Comparison of ENCODE assay signal across 1 cellular context in genomic region chr1:1470626-1471388, GRCh38.
TF ChIP-seq lines count a peak whose summit lies in the region.

No MANE protein-coding gene starts in this region.

TF ChIP-seq in K562, 482 proteins besides CTCF, POLR2A, EP300 and RAD21 (continues in another document):
- TF ChIP-seq GMEB1 (CRISPR knock-in tag; IDR thresholded peaks at IDR 0.05) (no peak), HSF4 (CRISPR knock-in tag; IDR thresholded peaks at IDR 0.05; ENCODE audit: borderline replicate concordance) (no peak), JUN (IDR thresholded peaks at IDR 0.05; ENCODE audit: borderline replicate concordance, low read depth, low read length) (no peak), JUN (CRISPR knock-in tag; IDR thresholded peaks at IDR 0.05; ENCODE audit: borderline replicate concordance) (no peak), SMARCB1 (IDR thresholded peaks at IDR 0.05; ENCODE audit: insufficient read length, low read depth) (no peak), HLTF (IDR thresholded peaks at IDR 0.05) (no peak), TSC22D4 (tag; IDR thresholded peaks at IDR 0.05) (no peak), FOXP1 (CRISPR knock-in tag; IDR thresholded peaks at IDR 0.05) (no peak), ZNF316 (IDR thresholded peaks at IDR 0.05) (no peak), NR0B1 (IDR thresholded peaks at IDR 0.05; ENCODE audit: partially characterized antibody) (no peak), ZNF143 (CRISPR knock-in tag; IDR thresholded peaks at IDR 0.05) (no peak), SOX6 (IDR thresholded peaks at IDR 0.05) (no peak), FIP1L1 (IDR thresholded peaks at IDR 0.05; ENCODE audit: low read depth, low read length, poor library complexity, severe bottlenecking) (no peak), THRA (IDR thresholded peaks at IDR 0.05) (no peak), GTF3C2 (IDR thresholded peaks at IDR 0.05; ENCODE audit: borderline replicate concordance, extremely low read depth, insufficient read length) (no peak), ZKSCAN1 (IDR thresholded peaks at IDR 0.05; ENCODE audit: low read depth, low read length) (no peak), HMG20A (CRISPR knock-in tag; conservative IDR thresholded peaks at IDR 0.05) (no peak), FOXK2 (conservative IDR thresholded peaks at IDR 0.05 in 1 of 2, IDR thresholded peaks at IDR 0.05 in 1 of 2; ENCODE audit: low read depth in 2 of 2) (0 out of 4 replicates have a peak, but pooled peaks of 1 of the 2 experiments have one; percentile 28), TOE1 (IDR thresholded peaks at IDR 0.05; ENCODE audit: borderline replicate concordance) (no peak), TOE1 (CRISPR knock-in tag; IDR thresholded peaks at IDR 0.05; ENCODE audit: borderline replicate concordance, low read depth) (0 out of 2 replicates have a peak, but pooled peaks have one; percentile 36), SAP30 (IDR thresholded peaks at IDR 0.05; ENCODE audit: borderline replicate concordance, insufficient read depth, low read depth, low read length, poor library complexity, severe bottlenecking) (no peak), PTRF (tag; IDR thresholded peaks at IDR 0.05) (no peak), FOXM1 (IDR thresholded peaks at IDR 0.05; ENCODE audit: low read depth) (no peak), FOXM1 (CRISPR knock-in tag; IDR thresholded peaks at IDR 0.05; ENCODE audit: low read depth) (no peak), RAD51 (IDR thresholded peaks at IDR 0.05; ENCODE audit: borderline replicate concordance, low read depth) (no peak), HOXB6 (CRISPR knock-in tag; IDR thresholded peaks at IDR 0.05; ENCODE audit: borderline replicate concordance) (no peak), TEAD4 (IDR thresholded peaks at IDR 0.05; ENCODE audit: low read length) (no peak), TEAD4 (CRISPR knock-in tag; IDR thresholded peaks at IDR 0.05; ENCODE audit: borderline replicate concordance) (no peak), ZNF140 (CRISPR knock-in tag; IDR thresholded peaks at IDR 0.05) (no peak), BMI1 (IDR thresholded peaks at IDR 0.05; ENCODE audit: low read length) (no peak), PPARD (CRISPR knock-in tag; IDR thresholded peaks at IDR 0.05) (no peak), TAF7 (tag; IDR thresholded peaks at IDR 0.05) (0 out of 2 replicates have a peak, but pooled peaks have one; percentile 37), HDAC3 (IDR thresholded peaks at IDR 0.05; ENCODE audit: borderline replicate concordance, partially characterized antibody) (no peak), ZNF79 (CRISPR knock-in tag; IDR thresholded peaks at IDR 0.05; ENCODE audit: low read depth) (no peak), CBX1 (IDR thresholded peaks at IDR 0.05; ENCODE audit: low read depth) (no peak), DPF2 (IDR thresholded peaks at IDR 0.05) (peak; percentile 40), NR2C1 (IDR thresholded peaks at IDR 0.05) (no peak), NR2C1 (tag; IDR thresholded peaks at IDR 0.05) (no peak), HDAC8 (tag; IDR thresholded peaks at IDR 0.05) (no peak), ZNF253 (CRISPR knock-in tag; conservative IDR thresholded peaks at IDR 0.05) (no peak), SRSF3 (IDR thresholded peaks at IDR 0.05; ENCODE audit: insufficient read depth, low read length) (no peak), TBL1XR1 (IDR thresholded peaks at IDR 0.05; ENCODE audit: low read length in 2 of 2) (no peak), ESRRB (CRISPR knock-in tag; IDR thresholded peaks at IDR 0.05; ENCODE audit: borderline replicate concordance) (no peak), FOSL1 (tag; conservative IDR thresholded peaks at IDR 0.05) (no peak), SIN3A (IDR thresholded peaks at IDR 0.05; ENCODE audit: borderline replicate concordance in 2 of 2, control insufficient read depth in 1 of 2, low read depth in 2 of 2, low read length in 2 of 2) (peak in 1 of 2 experiments; percentile 29; a peak in 1 of 4 replicates), ZNF217 (CRISPR knock-in tag; IDR thresholded peaks at IDR 0.05) (no peak), ZBTB9 (CRISPR knock-in tag; IDR thresholded peaks at IDR 0.05) (no peak), ZNF507 (tag; conservative IDR thresholded peaks at IDR 0.05) (no peak), ZFP30 (CRISPR knock-in tag; IDR thresholded peaks at IDR 0.05; ENCODE audit: borderline replicate concordance) (no peak)
- TF ChIP-seq, protein P1, sequence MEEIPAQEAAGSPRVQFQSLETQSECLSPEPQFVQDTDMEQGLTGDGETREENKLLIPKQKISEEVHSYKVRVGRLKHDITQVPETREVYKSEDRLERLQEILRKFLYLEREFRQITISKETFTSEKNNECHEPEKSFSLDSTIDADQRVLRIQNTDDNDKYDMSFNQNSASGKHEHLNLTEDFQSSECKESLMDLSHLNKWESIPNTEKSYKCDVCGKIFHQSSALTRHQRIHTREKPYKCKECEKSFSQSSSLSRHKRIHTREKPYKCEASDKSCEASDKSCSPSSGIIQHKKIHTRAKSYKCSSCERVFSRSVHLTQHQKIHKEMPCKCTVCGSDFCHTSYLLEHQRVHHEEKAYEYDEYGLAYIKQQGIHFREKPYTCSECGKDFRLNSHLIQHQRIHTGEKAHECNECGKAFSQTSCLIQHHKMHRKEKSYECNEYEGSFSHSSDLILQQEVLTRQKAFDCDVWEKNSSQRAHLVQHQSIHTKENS (CRISPR knock-in tag; IDR thresholded peaks at IDR 0.05), result no peak
- TF ChIP-seq, protein P2, sequence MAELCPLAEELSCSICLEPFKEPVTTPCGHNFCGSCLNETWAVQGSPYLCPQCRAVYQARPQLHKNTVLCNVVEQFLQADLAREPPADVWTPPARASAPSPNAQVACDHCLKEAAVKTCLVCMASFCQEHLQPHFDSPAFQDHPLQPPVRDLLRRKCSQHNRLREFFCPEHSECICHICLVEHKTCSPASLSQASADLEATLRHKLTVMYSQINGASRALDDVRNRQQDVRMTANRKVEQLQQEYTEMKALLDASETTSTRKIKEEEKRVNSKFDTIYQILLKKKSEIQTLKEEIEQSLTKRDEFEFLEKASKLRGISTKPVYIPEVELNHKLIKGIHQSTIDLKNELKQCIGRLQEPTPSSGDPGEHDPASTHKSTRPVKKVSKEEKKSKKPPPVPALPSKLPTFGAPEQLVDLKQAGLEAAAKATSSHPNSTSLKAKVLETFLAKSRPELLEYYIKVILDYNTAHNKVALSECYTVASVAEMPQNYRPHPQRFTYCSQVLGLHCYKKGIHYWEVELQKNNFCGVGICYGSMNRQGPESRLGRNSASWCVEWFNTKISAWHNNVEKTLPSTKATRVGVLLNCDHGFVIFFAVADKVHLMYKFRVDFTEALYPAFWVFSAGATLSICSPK (IDR thresholded peaks at IDR 0.05; ENCODE audit: borderline replicate concordance), result no peak
- TF ChIP-seq, protein P3, sequence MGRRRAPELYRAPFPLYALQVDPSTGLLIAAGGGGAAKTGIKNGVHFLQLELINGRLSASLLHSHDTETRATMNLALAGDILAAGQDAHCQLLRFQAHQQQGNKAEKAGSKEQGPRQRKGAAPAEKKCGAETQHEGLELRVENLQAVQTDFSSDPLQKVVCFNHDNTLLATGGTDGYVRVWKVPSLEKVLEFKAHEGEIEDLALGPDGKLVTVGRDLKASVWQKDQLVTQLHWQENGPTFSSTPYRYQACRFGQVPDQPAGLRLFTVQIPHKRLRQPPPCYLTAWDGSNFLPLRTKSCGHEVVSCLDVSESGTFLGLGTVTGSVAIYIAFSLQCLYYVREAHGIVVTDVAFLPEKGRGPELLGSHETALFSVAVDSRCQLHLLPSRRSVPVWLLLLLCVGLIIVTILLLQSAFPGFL (CRISPR knock-in tag; IDR thresholded peaks at IDR 0.05), result no peak
- TF ChIP-seq, protein P4, sequence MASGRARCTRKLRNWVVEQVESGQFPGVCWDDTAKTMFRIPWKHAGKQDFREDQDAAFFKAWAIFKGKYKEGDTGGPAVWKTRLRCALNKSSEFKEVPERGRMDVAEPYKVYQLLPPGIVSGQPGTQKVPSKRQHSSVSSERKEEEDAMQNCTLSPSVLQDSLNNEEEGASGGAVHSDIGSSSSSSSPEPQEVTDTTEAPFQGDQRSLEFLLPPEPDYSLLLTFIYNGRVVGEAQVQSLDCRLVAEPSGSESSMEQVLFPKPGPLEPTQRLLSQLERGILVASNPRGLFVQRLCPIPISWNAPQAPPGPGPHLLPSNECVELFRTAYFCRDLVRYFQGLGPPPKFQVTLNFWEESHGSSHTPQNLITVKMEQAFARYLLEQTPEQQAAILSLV (tag; IDR thresholded peaks at IDR 0.05), result no peak
- TF ChIP-seq, protein P5, sequence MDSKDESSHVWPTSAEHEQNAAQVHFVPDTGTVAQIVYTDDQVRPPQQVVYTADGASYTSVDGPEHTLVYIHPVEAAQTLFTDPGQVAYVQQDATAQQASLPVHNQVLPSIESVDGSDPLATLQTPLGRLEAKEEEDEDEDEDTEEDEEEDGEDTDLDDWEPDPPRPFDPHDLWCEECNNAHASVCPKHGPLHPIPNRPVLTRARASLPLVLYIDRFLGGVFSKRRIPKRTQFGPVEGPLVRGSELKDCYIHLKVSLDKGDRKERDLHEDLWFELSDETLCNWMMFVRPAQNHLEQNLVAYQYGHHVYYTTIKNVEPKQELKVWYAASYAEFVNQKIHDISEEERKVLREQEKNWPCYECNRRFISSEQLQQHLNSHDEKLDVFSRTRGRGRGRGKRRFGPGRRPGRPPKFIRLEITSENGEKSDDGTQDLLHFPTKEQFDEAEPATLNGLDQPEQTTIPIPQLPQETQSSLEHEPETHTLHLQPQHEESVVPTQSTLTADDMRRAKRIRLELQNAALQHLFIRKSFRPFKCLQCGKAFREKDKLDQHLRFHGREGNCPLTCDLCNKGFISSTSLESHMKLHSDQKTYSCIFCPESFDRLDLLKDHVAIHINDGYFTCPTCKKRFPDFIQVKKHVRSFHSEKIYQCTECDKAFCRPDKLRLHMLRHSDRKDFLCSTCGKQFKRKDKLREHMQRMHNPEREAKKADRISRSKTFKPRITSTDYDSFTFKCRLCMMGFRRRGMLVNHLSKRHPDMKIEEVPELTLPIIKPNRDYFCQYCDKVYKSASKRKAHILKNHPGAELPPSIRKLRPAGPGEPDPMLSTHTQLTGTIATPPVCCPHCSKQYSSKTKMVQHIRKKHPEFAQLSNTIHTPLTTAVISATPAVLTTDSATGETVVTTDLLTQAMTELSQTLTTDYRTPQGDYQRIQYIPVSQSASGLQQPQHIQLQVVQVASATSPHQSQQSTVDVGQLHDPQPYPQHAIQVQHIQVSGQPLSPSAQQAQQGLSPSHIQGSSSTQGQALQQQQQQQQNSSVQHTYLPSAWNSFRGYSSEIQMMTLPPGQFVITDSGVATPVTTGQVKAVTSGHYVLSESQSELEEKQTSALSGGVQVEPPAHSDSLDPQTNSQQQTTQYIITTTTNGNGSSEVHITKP (IDR thresholded peaks at IDR 0.05; ENCODE audit: partially characterized antibody), result no peak
